In genomic region chr22:25903294-25903693, GRCh38 we compare ENCODE assay signal across 15 cellular contexts.
A peak's percentile ranks its signal among the peaks of the same experiment; 100 is the strongest.
DNase-seq lines count a peak whose midpoint lies in the region; TF ChIP-seq lines count a peak whose summit lies in the region.
"Had no signal": no experiment of that assay in that cellular context is flagged by ENCODE, and none has a peak within 500 bp of the region (broad histone marks: within the 10 kb centered on the region; RNA-seq: fewer than 3 reads in every experiment).

No MANE protein-coding gene starts in this region.

- intact Hi-C loops in CD14-positive monocyte (cut with micrococcal nuclease) = no loop called here

- H3K9me3 ChIP-seq in OCI-LY1 (ENCODE audit: low read length) = no peaks in the 10 kb centered on the region
- H3K9me3 ChIP-seq: Caco-2, heart left ventricle, prostate gland had no signal

- no peak overlapping the region for H3K4me2 ChIP-seq in OCI-LY1 (ENCODE audit: low read length)

- peak overlapping the region in 1 of 7 donors; percentile 81 for H3K27ac Mint-ChIP-seq in CD14-positive monocyte
- H3K27ac Mint-ChIP-seq: stimulated activated naive CD8-positive, alpha-beta T cell treated with anti-CD3 and anti-CD28 coated beads, Interleukin-15, Interleukin-2, amounts not matched to agents 100 ng/mL and 50 ng/mL, for 24 hours had no signal

- peaks cover 0 to 12% (median 4%) of the 10 kb centered on the region in 7 donors for H3K9me3 Mint-ChIP-seq in CD14-positive monocyte
- H3K9me3 Mint-ChIP-seq: activated T-cell treated with anti-CD3 and anti-CD28 coated beads, Interleukin-2, amount 50 U/mL, for 4 hours; stimulated activated naive CD8-positive, alpha-beta T cell treated with anti-CD3 and anti-CD28 coated beads, Interleukin-15, Interleukin-2, amounts not matched to agents 100 ng/mL and 50 ng/mL, for 24 hours had no signal

- H3K27me3 ChIP-seq in OCI-LY1 (ENCODE audit: insufficient read depth, low read length) = peaks cover 3% of the 10 kb centered on the region; the same call in 1 of the 2 replicates
- H3K27me3 ChIP-seq: heart left ventricle had no signal

- TF ChIP-seq CTCF in CD14-positive monocyte (IDR thresholded peaks at IDR 0.05) (peak; percentile 30), GM12872 (IDR thresholded peaks at IDR 0.05; ENCODE audit: insufficient read depth, low read depth, low read length) (peak; percentile 50), OCI-LY1 (IDR thresholded peaks at IDR 0.05; ENCODE audit: low read length) (peak; percentile 54)

- no peaks in the 10 kb centered on the region for H3K9me2 ChIP-seq in OCI-LY1 (ENCODE audit: low read depth, low read length)

- H3K27ac ChIP-seq in OCI-LY1 (ENCODE audit: low read depth, low read length, poor library complexity, severe bottlenecking) = no peak overlapping the region
- H3K27ac ChIP-seq: heart left ventricle, prostate gland had no signal

- no peak overlapping the region for H2AFZ ChIP-seq in OCI-LY1 (ENCODE audit: low read length)

- no peak overlapping the region for H3K4me3 Mint-ChIP-seq in CD14-positive monocyte
- H3K4me3 Mint-ChIP-seq: activated T-cell treated with anti-CD3 and anti-CD28 coated beads, Interleukin-2, amount 50 U/mL, for 4 hours; stimulated activated naive CD8-positive, alpha-beta T cell treated with anti-CD3 and anti-CD28 coated beads, Interleukin-15, Interleukin-2, amounts not matched to agents 100 ng/mL and 50 ng/mL, for 24 hours had no signal

- peaks cover 2 to 14% (median 6%) of the 10 kb centered on the region in 3 donors for H3K27me3 Mint-ChIP-seq in CD14-positive monocyte (ENCODE audit: low read depth in 3 of 3)

- H3F3A ChIP-seq in OCI-LY1 (ENCODE audit: insufficient read depth, low read length) = no peaks in the 10 kb centered on the region

- no peaks in the 10 kb centered on the region for H3K4me1 ChIP-seq in OCI-LY1 (ENCODE audit: insufficient read depth, low read length, severe bottlenecking)
- H3K4me1 ChIP-seq: Caco-2, prostate gland had no signal

- no peaks in the 10 kb centered on the region for H4K20me1 ChIP-seq in OCI-LY1 (ENCODE audit: insufficient read depth, low read length)

- no peak overlapping the region for H3K9ac ChIP-seq in OCI-LY1 (ENCODE audit: low read length)

- H3K36me3 ChIP-seq in OCI-LY1 (ENCODE audit: insufficient read depth, low read length) = no peaks in the 10 kb centered on the region
- H3K36me3 ChIP-seq: prostate gland had no signal

- no peak overlapping the region for H3K4me3 ChIP-seq in OCI-LY1 (ENCODE audit: low read depth, low read length, poor library complexity, severe bottlenecking)
- H3K4me3 ChIP-seq: heart left ventricle, prostate gland had no signal

- no peaks in the 10 kb centered on the region for H3K79me2 ChIP-seq in OCI-LY1 (ENCODE audit: insufficient read depth, low read length)

- no peaks in the 10 kb centered on the region for H3K36me3 Mint-ChIP-seq in CD14-positive monocyte

- no peaks in the 10 kb centered on the region for H3K4me1 Mint-ChIP-seq in CD14-positive monocyte

- no peak for DNase-seq in CD14-positive monocyte (ENCODE audit: low spot score)
- peak; percentile 72 for DNase-seq in iPS DF 19.7 (ENCODE audit: low read depth, low spot score)
- DNase-seq in NCI-H1436 (lab: John Stamatoyannopoulos, UW) = no peak
- DNase-seq in activated naive CD4-positive, alpha-beta T cell treated with Interleukin-2 at 50 U/mL for 16 hours = no peak
- DNase-seq in dermis blood vessel endothelial cell = no peak
- DNase-seq in NK-92 treated with Interleukin-12 subunit alpha and Interleukin-12 subunit beta, amount 100 ng/mL, for 24 hours (lab: John Stamatoyannopoulos, UW) = no peak
- DNase-seq: activated T-cell treated with anti-CD3 and anti-CD28 coated beads, Interleukin-2, amount 50 U/mL, for 4 hours; heart left ventricle; NCI-H1105 treated with DMSO at 0.1 percent for 48 hours; stimulated activated CD4-positive, alpha-beta T cell treated with anti-CD3 and anti-CD28 coated beads, Interleukin-2, amount 100 ng/mL, for 48 hours had no signal
